In genomic region chr14:88825078-88825458, GRCh38 we compare ENCODE assay signal across 8 cellular contexts. TPM values are rescaled to one million over a fixed set of nuclear protein-coding genes. Genes with fewer than 3 reads are reported as not detected.
DNase-seq lines count a peak whose midpoint lies in the region; ATAC-seq and TF ChIP-seq lines count a peak whose summit lies in the region.

No MANE protein-coding gene starts in this region.

- no peak for TF ChIP-seq CTCF in mammary epithelial cell (conservative IDR thresholded peaks at IDR 0.05 in 1 of 2, IDR thresholded peaks at IDR 0.05 in 1 of 2; ENCODE audit: extremely low read depth in 1 of 2, insufficient read depth in 1 of 2, low read depth in 1 of 2, low read length in 2 of 2)

- no peak overlapping the region for H4K5ac ChIP-seq in mesendoderm (ENCODE audit: low read length)

- H3K79me2 ChIP-seq in mammary epithelial cell (ENCODE audit: insufficient read depth, low read length), result peaks cover 43% of the 10 kb centered on the region
- H3K79me2 ChIP-seq in mesendoderm (ENCODE audit: control insufficient read depth, insufficient read depth, low read length), result no peaks in the 10 kb centered on the region

- peak overlapping the region; percentile 85 for H3K9ac ChIP-seq in BLaER1
- peak overlapping the region; percentile 90 for H3K9ac ChIP-seq in mammary epithelial cell (ENCODE audit: insufficient read depth, low read length)
- H3K9ac ChIP-seq in mesendoderm (ENCODE audit: low read length), result peak overlapping the region; percentile 75

- no peak overlapping the region for H2BK5ac ChIP-seq in mesendoderm (ENCODE audit: low read length)

- intact Hi-C loops in mammary epithelial cell (cut with micrococcal nuclease), result loop anchor here (2.0 kb wide), 3 partner anchors 24 to 44 kb away; partner anchors contain the start of gene EML5

- no peak for DNase-seq in Jurkat, Clone E6-1 (ENCODE audit: low read depth, low spot score)
- DNase-seq in mammary epithelial cell (no peak), mesendoderm (no peak), DMS153 (lab: John Stamatoyannopoulos, UW) (no peak)
- no peak for DNase-seq in activated CD8-positive, alpha-beta memory T cell treated with anti-CD3 and anti-CD28 coated beads, Interleukin-2, amount 50 U/mL, for 4 hours

- H3K18ac ChIP-seq in mesendoderm (ENCODE audit: low read length), result peak overlapping the region; percentile 11

- no peaks in the 10 kb centered on the region for H4K20me1 ChIP-seq in BLaER1
- H4K20me1 ChIP-seq in mammary epithelial cell (ENCODE audit: insufficient read depth, low read length), result no peaks in the 10 kb centered on the region

- H3K4me3 ChIP-seq in BLaER1, result peak overlapping the region; percentile 81
- H3K4me3 ChIP-seq in Jurkat, Clone E6-1 (ENCODE audit: low read length), result peak overlapping the region; percentile 90
- peak overlapping the region; percentile 53 to 86 (median 66) for H3K4me3 ChIP-seq in mammary epithelial cell (replicated peaks in 1 of 3; ENCODE audit: insufficient read depth in 1 of 3, low read depth in 2 of 3, low read length in 3 of 3)
- peak overlapping the region; percentile 63 for H3K4me3 ChIP-seq in mesendoderm (ENCODE audit: low read length)

- H3K27ac ChIP-seq in BLaER1, result no peak overlapping the region
- H3K27ac ChIP-seq in mammary epithelial cell (ENCODE audit: insufficient read depth, low read depth, low read length), result peak overlapping the region; percentile 90
- peak overlapping the region; percentile 41 for H3K27ac ChIP-seq in mesendoderm (ENCODE audit: low read depth, low read length)

- H3K4me1 ChIP-seq in BLaER1, result peaks cover 9% of the 10 kb centered on the region
- H3K4me1 ChIP-seq in mammary epithelial cell (ENCODE audit: insufficient read depth, low read length), result peaks cover 13% of the 10 kb centered on the region
- peaks cover 2% of the 10 kb centered on the region for H3K4me1 ChIP-seq in mesendoderm (ENCODE audit: control insufficient read depth, low read depth, low read length)

- H3K4me2 ChIP-seq in BLaER1 (peak overlapping the region; percentile 95), mammary epithelial cell (ENCODE audit: insufficient read depth, low read depth, low read length) (peak overlapping the region; percentile 84), mesendoderm (ENCODE audit: low read length) (peak overlapping the region; percentile 12)

- no TSS peak for BruUV-seq in mammary epithelial cell (replicated peaks; lab: Mats Ljungman, UMichigan)

- no peak overlapping the region for H4K8ac ChIP-seq in mesendoderm (ENCODE audit: low read depth, low read length)

- H3K56ac ChIP-seq in mesendoderm (ENCODE audit: low read length), result peak overlapping the region; percentile 87

- H3K79me1 ChIP-seq in mesendoderm (ENCODE audit: low read length), result no peaks in the 10 kb centered on the region

- ATAC-seq in HG03108 (IDR thresholded peaks at IDR 0.05; ENCODE audit: unreplicated experiment), result no peak
- ATAC-seq in GM21526 (IDR thresholded peaks at IDR 0.05; ENCODE audit: low FRiP score, unreplicated experiment), result no peak

- dilution Hi-C loops in mammary epithelial cell (cut with HindIII; ENCODE audit: low sequenced_read_pairs), result no loop called here

- no peaks in the 10 kb centered on the region for H3K36me3 ChIP-seq in BLaER1
- no peaks in the 10 kb centered on the region for H3K36me3 ChIP-seq in mammary epithelial cell (ENCODE audit: insufficient read depth, low read length)
- H3K36me3 ChIP-seq in mesendoderm (ENCODE audit: control insufficient read depth, insufficient read depth, low read length), result no peaks in the 10 kb centered on the region

- no peak overlapping the region for H2BK15ac ChIP-seq in mesendoderm (replicated peaks; ENCODE audit: low read depth)

- in situ Hi-C loops in mammary epithelial cell (cut with MboI; ENCODE audit: low sequenced_read_pairs in 2 of 2), result no loop called here

- peak overlapping the region; percentile 99 for H2AFZ ChIP-seq in mammary epithelial cell (ENCODE audit: low read depth, low read length)

- H3K27me3 ChIP-seq in BLaER1, result no peaks in the 10 kb centered on the region
- H3K27me3 ChIP-seq in mammary epithelial cell (ENCODE audit: insufficient read depth, low read length), result no peaks in the 10 kb centered on the region
- no peaks in the 10 kb centered on the region for H3K27me3 ChIP-seq in mesendoderm (ENCODE audit: insufficient read depth, low read length, poor library complexity)

- H2BK120ac ChIP-seq in mesendoderm (ENCODE audit: low read depth, low read length), result no peak overlapping the region

- no peak overlapping the region for H2AK5ac ChIP-seq in mesendoderm (ENCODE audit: low read length)

- H3K4ac ChIP-seq in mesendoderm (ENCODE audit: low read depth, low read length), result no peak overlapping the region

- no peak overlapping the region for H3K23ac ChIP-seq in mesendoderm (ENCODE audit: low read length)

- 0% methylated on average over 5 of the region's 5 CpGs for WGBS in mammary epithelial cell (ENCODE audit: low coverage, missing lambda C conversion rate)
- no CpG with 5 or more reads among the region's 5 CpGs for WGBS in mesendoderm (ENCODE audit: extremely low coverage, insufficient coverage, low lambda C conversion rate)

- H3K9me3 ChIP-seq in BLaER1, result no peaks in the 10 kb centered on the region
- no peaks in the 10 kb centered on the region for H3K9me3 ChIP-seq in mammary epithelial cell (replicated peaks; ENCODE audit: insufficient read depth, low read length)

- CTCF ChIA-PET in mammary epithelial cell (lab: Charles Lee; ENCODE audit: low non-redundant PET), result no interaction called here

RNA-seq across cellular contexts. Expression of gene TTC8, which starts 0.6 kb away (rescaled TPM):
- polyA plus RNA-seq in Jurkat, Clone E6-1 (2012; ENCODE audit: insufficient read depth, insufficient read length), result 5.8 TPM
- 10 to 100 TPM; 29.9 to 37.0 TPM for total RNA-seq in mammary epithelial cell
- polyA plus RNA-seq in mammary epithelial cell, result 30.0 TPM
- 21.8 TPM for polyA minus RNA-seq in mammary epithelial cell
- 9.9 TPM for polyA plus RNA-seq in mesendoderm (2013, experiment 1 of 2)
- 8.9 TPM for polyA plus RNA-seq in mesendoderm (2013, experiment 2 of 2)

RNA-seq across cellular contexts. Expression of gene EML5, which starts 32.3 kb away (rescaled TPM):
- polyA plus RNA-seq in Jurkat, Clone E6-1 (2012; ENCODE audit: insufficient read depth, insufficient read length), result 3.3 TPM
- total RNA-seq in mammary epithelial cell, result 1 to 10 TPM in 1 of 2 donors, under 1 TPM in 1; 0.33 to 2.7 TPM
- polyA plus RNA-seq in mammary epithelial cell, result 0.69 TPM
- 1.2 TPM for polyA minus RNA-seq in mammary epithelial cell
- 0.32 TPM for polyA plus RNA-seq in mesendoderm (2013, experiment 1 of 2)
- 0.35 TPM for polyA plus RNA-seq in mesendoderm (2013, experiment 2 of 2)

Comparison
In these comparisons a context has a peak if more than half of its experiments do, and no peak if none do; other contexts are left out.
1. H3K4me2 ChIP-seq: peak in every context shown above with its lines; median percentile 95 in BLaER1; 84 in mammary epithelial cell; 12 in mesendoderm.